ENCODE assay signal across 18 cellular contexts in genomic region chr9:16052146-16052545, GRCh38.
DNase-seq lines count a peak whose midpoint lies in the region; ATAC-seq and TF ChIP-seq lines count a peak whose summit lies in the region.
"Had no signal": no experiment of that assay in that cellular context is flagged by ENCODE, and none has a peak within 500 bp of the region (broad histone marks: within the 10 kb centered on the region; RNA-seq: fewer than 3 reads in every experiment).

No MANE protein-coding gene starts in this region.

- no peak overlapping the region for H2BK15ac ChIP-seq in H9 (ENCODE audit: low read depth, low read length)

- no peak overlapping the region for H2AK5ac ChIP-seq in H9 (ENCODE audit: insufficient read length, low read length)

- TF ChIP-seq CTCF in H9 (conservative IDR thresholded peaks at IDR 0.05), result no peak
- no peak for TF ChIP-seq CTCF in endodermal cell (conservative IDR thresholded peaks at IDR 0.05)
- no peak for TF ChIP-seq CTCF in smooth muscle cell (IDR thresholded peaks at IDR 0.05; ENCODE audit: borderline replicate concordance, insufficient read depth, poor library complexity, severe bottlenecking)
- no peak for TF ChIP-seq CTCF in psoas muscle (IDR thresholded peaks at IDR 0.05)
- no peak for TF ChIP-seq CTCF in left lung (IDR thresholded peaks at IDR 0.05)

- no peak overlapping the region for H3K4me3 ChIP-seq in endodermal cell (ENCODE audit: low read length)
- H3K4me3 ChIP-seq in mesodermal cell (ENCODE audit: extremely low read depth, insufficient read depth, low read length, poor library complexity, severe bottlenecking), result no peak overlapping the region
- no peak overlapping the region for H3K4me3 ChIP-seq in smooth muscle cell
- no peak overlapping the region for H3K4me3 ChIP-seq in psoas muscle
- no peak overlapping the region for H3K4me3 ChIP-seq in left lung
- H3K4me3 ChIP-seq: A549, BLaER1, GM23338 had no signal

- no peak overlapping the region for H3K9ac ChIP-seq in H9 (ENCODE audit: extremely low read depth, insufficient read length, low read length)
- no peak overlapping the region for H3K9ac ChIP-seq in endodermal cell (ENCODE audit: extremely low read depth, low read length, poor library complexity, severe bottlenecking)
- H3K9ac ChIP-seq in smooth muscle cell (ENCODE audit: low read depth), result peak overlapping the region; percentile 78
- H3K9ac ChIP-seq: BLaER1 had no signal

- intact Hi-C loops in psoas muscle (cut with DNase I) (no loop called here), left lung (cut with DNase I) (no loop called here)

- H3K4me1 ChIP-seq in H9 (ENCODE audit: insufficient read depth, low read length) (no peaks in the 10 kb centered on the region; the same call in 1 of the 2 replicates), endodermal cell (ENCODE audit: control insufficient read depth, insufficient read depth, low read length) (no peaks in the 10 kb centered on the region), mesodermal cell (ENCODE audit: control insufficient read depth, insufficient read depth, low read length, poor library complexity, severe bottlenecking) (peaks cover 7% of the 10 kb centered on the region), smooth muscle cell (ENCODE audit: low read depth) (no peaks in the 10 kb centered on the region), psoas muscle (no peaks in the 10 kb centered on the region), left lung (no peaks in the 10 kb centered on the region)
- H3K4me1 ChIP-seq: A549, BLaER1 had no signal

- no peak overlapping the region for H3K4me2 ChIP-seq in H9 (ENCODE audit: insufficient read depth, insufficient read length, low read length)
- H3K4me2 ChIP-seq in smooth muscle cell, result peak overlapping the region; percentile 64
- H3K4me2 ChIP-seq: A549, BLaER1, GM23338 had no signal

- H3K36me3 ChIP-seq in endodermal cell (ENCODE audit: control insufficient read depth, insufficient read depth, low read length) (no peaks in the 10 kb centered on the region), mesodermal cell (ENCODE audit: control insufficient read depth, insufficient read depth, low read length) (no peaks in the 10 kb centered on the region), smooth muscle cell (ENCODE audit: low read depth) (no peaks in the 10 kb centered on the region), psoas muscle (ENCODE audit: insufficient read depth in 1 of 2, low read depth in 1 of 2) (no peaks in the 10 kb centered on the region), left lung (no peaks in the 10 kb centered on the region)
- H3K36me3 ChIP-seq: BLaER1 had no signal

- no peak overlapping the region for H3K56ac ChIP-seq in H9 (ENCODE audit: insufficient read length, low read depth, low read length)

- no peak overlapping the region for H2BK20ac ChIP-seq in H9 (ENCODE audit: low read depth, low read length, poor library complexity, severe bottlenecking)

- H3K23ac ChIP-seq in H9 (ENCODE audit: insufficient read length, low read depth, low read length), result no peak overlapping the region

- H3K36me3 Mint-ChIP-seq in H9 (ENCODE audit: insufficient read depth in 1 of 3, low read depth in 3 of 3) (no peaks in the 10 kb centered on the region; a peak in 1 of 7 replicates), endodermal cell (ENCODE audit: low read depth) (no peaks in the 10 kb centered on the region)
- H3K36me3 Mint-ChIP-seq: CD14-positive monocyte; CD4-positive, alpha-beta memory T cell had no signal

- no peak overlapping the region for H3K4ac ChIP-seq in H9 (ENCODE audit: low read depth, low read length)

- H3T11ph ChIP-seq in H9 (ENCODE audit: low read length), result no peak overlapping the region

- peaks cover 6 to 7% of the 10 kb centered on the region in 2 experiments for H3K4me1 Mint-ChIP-seq in H9
- H3K4me1 Mint-ChIP-seq in endodermal cell, result peaks cover 8% of the 10 kb centered on the region
- H3K4me1 Mint-ChIP-seq: CD14-positive monocyte; CD4-positive, alpha-beta memory T cell; GM23338 had no signal

- no peak overlapping the region for H3K27ac Mint-ChIP-seq in H9
- no peak overlapping the region for H3K27ac Mint-ChIP-seq in endodermal cell
- H3K27ac Mint-ChIP-seq: CD14-positive monocyte; CD4-positive, alpha-beta memory T cell; GM23338 had no signal

- H4K8ac ChIP-seq in H9 (replicated peaks; ENCODE audit: insufficient read length, low read depth, low read length), result no peak overlapping the region

- H3K27me3 ChIP-seq in H9 (ENCODE audit: insufficient read depth, low read length), result no peaks in the 10 kb centered on the region; the same call in 1 of the 2 replicates
- no peaks in the 10 kb centered on the region for H3K27me3 ChIP-seq in endodermal cell (ENCODE audit: control insufficient read depth, insufficient read depth, low read length, poor library complexity, severe bottlenecking)
- no peaks in the 10 kb centered on the region for H3K27me3 ChIP-seq in smooth muscle cell (ENCODE audit: low read depth)
- no peaks in the 10 kb centered on the region for H3K27me3 ChIP-seq in psoas muscle (ENCODE audit: insufficient read depth in 3 of 3, low read length in 2 of 3)
- no peaks in the 10 kb centered on the region for H3K27me3 ChIP-seq in left lung
- H3K27me3 ChIP-seq: BLaER1 had no signal

- ATAC-seq in psoas muscle (no peak), left lung (no peak)
- ATAC-seq: A549, GM23338, HepG2 had no signal

- H3K4me3 Mint-ChIP-seq in H9 (no peak overlapping the region), endodermal cell (no peak overlapping the region)
- H3K4me3 Mint-ChIP-seq: CD14-positive monocyte; CD4-positive, alpha-beta memory T cell; GM23338 had no signal

- H3K18ac ChIP-seq in H9 (ENCODE audit: insufficient read length, low read depth, low read length), result no peak overlapping the region

- no peaks in the 10 kb centered on the region for H4K20me1 ChIP-seq in H9 (ENCODE audit: control insufficient read depth, insufficient read depth, insufficient read length)
- no peaks in the 10 kb centered on the region for H4K20me1 ChIP-seq in smooth muscle cell (ENCODE audit: low read depth)
- H4K20me1 ChIP-seq: BLaER1 had no signal

- H3K79me1 ChIP-seq in H9 (ENCODE audit: insufficient read depth, low read depth, low read length, poor library complexity, severe bottlenecking), result no peaks in the 10 kb centered on the region

- WGBS in H9 (ENCODE audit: extremely low coverage, insufficient read length, low lambda C conversion rate), result no CpG with 5 or more reads among the region's 5 CpGs
- WGBS in endodermal cell (ENCODE audit: insufficient coverage in 1 of 2, insufficient read length in 1 of 2), 2 experiments, result 83 to 94% methylated on average over 3 to 5 of the region's 5 CpGs
- WGBS in mesodermal cell (ENCODE audit: insufficient coverage in 2 of 2), 2 experiments, result 88 to 100% methylated on average over 1 to 4 of the region's 5 CpGs
- 9% methylated on average over 5 of the region's 5 CpGs for WGBS in smooth muscle cell (ENCODE audit: low lambda C conversion rate)
- 85 to 89% (median 89%) methylated on average over 5 of the region's 5 CpGs for WGBS in psoas muscle, 3 donors

- peak overlapping the region; percentile 50; the same call in 1 of the 2 replicates for H3K14ac ChIP-seq in H9 (ENCODE audit: insufficient read depth, low read length)

- DNase-seq in H9 (no peak), endodermal cell (peak; percentile 17), smooth muscle cell (lab: John Stamatoyannopoulos, UW; ENCODE audit: unreplicated experiment) (peak; percentile 15), psoas muscle (no peak), left lung (no peak)
- DNase-seq in activated naive CD4-positive, alpha-beta T cell (lab: John Stamatoyannopoulos, UW), result no peak
- DNase-seq: CD4-positive, alpha-beta memory T cell; DMS153; DMS79; GDM1; H7 had no signal

- H4K91ac ChIP-seq in H9 (ENCODE audit: insufficient read length, low read depth, low read length), result no peak overlapping the region

- H3F3A ChIP-seq in smooth muscle cell (ENCODE audit: low read depth), result peaks cover 3% of the 10 kb centered on the region

- H2BK12ac ChIP-seq in H9 (ENCODE audit: insufficient read length, low read depth, low read length), result no peak overlapping the region

- H3K9me3 Mint-ChIP-seq in H9 (no peaks in the 10 kb centered on the region), endodermal cell (no peaks in the 10 kb centered on the region)
- H3K9me3 Mint-ChIP-seq: GM23338 had no signal

- no peaks in the 10 kb centered on the region for H3K23me2 ChIP-seq in H9 (ENCODE audit: insufficient read length, low read depth, low read length, poor library complexity, severe bottlenecking)

- no peak overlapping the region for H2BK5ac ChIP-seq in H9 (ENCODE audit: insufficient read length, low read length)

- H3K79me2 ChIP-seq in H9 (ENCODE audit: insufficient read depth, low read length), result no peaks in the 10 kb centered on the region
- H3K79me2 ChIP-seq in smooth muscle cell (ENCODE audit: low read depth), result no peaks in the 10 kb centered on the region

- H2AFZ ChIP-seq in H9 (ENCODE audit: low read length) (no peak overlapping the region), smooth muscle cell (ENCODE audit: low read depth) (peak overlapping the region; percentile 88)
- H2AFZ ChIP-seq: GM23338 had no signal

- H3K27ac ChIP-seq in H9 (ENCODE audit: insufficient read length, low read depth, low read length) (no peak overlapping the region), endodermal cell (ENCODE audit: low read depth, low read length) (no peak overlapping the region), mesodermal cell (ENCODE audit: low read depth, low read length, severe bottlenecking) (peak overlapping the region; percentile 62), smooth muscle cell (ENCODE audit: low read depth) (peak overlapping the region; percentile 96), psoas muscle (no peak overlapping the region), left lung (no peak overlapping the region)
- H3K27ac ChIP-seq: 22Rv1, A549, BLaER1 had no signal

- no peak overlapping the region for H4K5ac ChIP-seq in H9 (ENCODE audit: insufficient read length, low read depth, low read length)

- H2BK120ac ChIP-seq in H9 (ENCODE audit: low read depth, low read length, poor library complexity, severe bottlenecking), result no peak overlapping the region

- H3K9me3 ChIP-seq in H9 (ENCODE audit: control insufficient read depth, low read depth, low read length) (no peaks in the 10 kb centered on the region), endodermal cell (ENCODE audit: control insufficient read depth, low read length) (no peaks in the 10 kb centered on the region), mesodermal cell (ENCODE audit: control insufficient read depth, low read length) (no peaks in the 10 kb centered on the region), smooth muscle cell (replicated peaks; ENCODE audit: low read depth) (no peaks in the 10 kb centered on the region), psoas muscle (no peaks in the 10 kb centered on the region), left lung (no peaks in the 10 kb centered on the region)
- H3K9me3 ChIP-seq: A549, BLaER1 had no signal

- H3K27me3 Mint-ChIP-seq in H9 (ENCODE audit: low read depth) (peaks cover 4% of the 10 kb centered on the region; the same call in 1 of the 2 replicates), endodermal cell (ENCODE audit: insufficient read depth) (peaks cover 6% of the 10 kb centered on the region)

Comparison
In these comparisons a context has a peak if more than half of its experiments do, and no peak if none do; other contexts are left out.
1. DNase-seq: peak in endodermal cell (single experiment) and smooth muscle cell (single experiment); none in H9 (single experiment), psoas muscle (0 of 2), left lung (0 of 2) and activated naive CD4-positive, alpha-beta T cell (0 of 4).
2. H3K27ac ChIP-seq: peak in mesodermal cell (single experiment) and smooth muscle cell (single experiment); none in H9 (single experiment), endodermal cell (single experiment), psoas muscle (single experiment) and left lung (0 of 2).